8 cellular contexts compared by ENCODE assay signal in genomic region chr16:81480856-81481821, GRCh38. TPM values are rescaled to one million over a fixed set of nuclear protein-coding genes. Genes with fewer than 3 reads are reported as not detected.
A peak's percentile ranks its signal among the peaks of the same experiment; 100 is the strongest.
DNase-seq lines count a peak whose midpoint lies in the region; ATAC-seq, FAIRE-seq and TF ChIP-seq lines count a peak whose summit lies in the region.

No MANE protein-coding gene starts in this region.

- H3K27me3 ChIP-seq in MG63 (no peaks in the 10 kb centered on the region), brain microvascular endothelial cell (replicated peaks) (no peaks in the 10 kb centered on the region)

- H3K27ac Mint-ChIP-seq in activated T-cell treated with anti-CD3 and anti-CD28 coated beads, Interleukin-2, amount 50 U/mL, for 72 hours: no peak overlapping the region
- H3K27ac Mint-ChIP-seq in HFFc6 (peak overlapping the region; percentile 24), naive B cell (peak overlapping the region; percentile 98 to 100 (median 99))

- no peaks in the 10 kb centered on the region for H3K9me3 ChIP-seq in MG63

- peak; percentile 10 to 28 for DNase-seq in activated T-cell treated with anti-CD3 and anti-CD28 coated beads, Interleukin-2, amount 50 U/mL, for 72 hours
- DNase-seq in activated T-cell treated with anti-CD3 and anti-CD28 coated beads, Interleukin-2, amount 50 U/mL, for 1 hour: no peak
- DNase-seq in HFFc6 (peak; percentile 41), MG63 (peak; percentile 30), brain microvascular endothelial cell (peak; percentile 48), naive B cell (peak; percentile 85), frontal cortex (ENCODE audit: low spot score in 2 of 2) (no peak), RKO (ENCODE audit: low spot score) (no peak)

- H3K4me3 Mint-ChIP-seq in activated T-cell treated with anti-CD3 and anti-CD28 coated beads, Interleukin-2, amount 50 U/mL, for 72 hours: peak overlapping the region; percentile 7 to 15
- H3K4me3 Mint-ChIP-seq in HFFc6 (peak overlapping the region; percentile 25), naive B cell (peak overlapping the region; percentile 77 to 89 (median 83))

- TF ChIP-seq CTCF in HFFc6 (IDR thresholded peaks at IDR 0.05) (no peak), brain microvascular endothelial cell (IDR thresholded peaks at IDR 0.05; ENCODE audit: low read depth, low read length, missing control alignments) (peak; percentile 16)

- peaks cover 67% of the 10 kb centered on the region for H3K4me1 Mint-ChIP-seq in activated T-cell treated with anti-CD3 and anti-CD28 coated beads, Interleukin-2, amount 50 U/mL, for 72 hours (ENCODE audit: low read depth)
- H3K4me1 Mint-ChIP-seq in HFFc6 (ENCODE audit: low read depth) (peaks cover 57% of the 10 kb centered on the region), naive B cell (peaks cover 70 to 97% (median 83%) of the 10 kb centered on the region in 3 donors)

- no peaks in the 10 kb centered on the region for H3K9me3 Mint-ChIP-seq in activated T-cell treated with anti-CD3 and anti-CD28 coated beads, Interleukin-2, amount 50 U/mL, for 72 hours
- H3K9me3 Mint-ChIP-seq in HFFc6 (no peaks in the 10 kb centered on the region), naive B cell (peaks cover 0 to 3% (median 0%) of the 10 kb centered on the region in 7 donors)

- peaks cover 0 to 3% of the 10 kb centered on the region in 2 donors for H3K36me3 Mint-ChIP-seq in activated T-cell treated with anti-CD3 and anti-CD28 coated beads, Interleukin-2, amount 50 U/mL, for 72 hours (ENCODE audit: insufficient read depth in 2 of 2)
- peaks cover 19% of the 10 kb centered on the region for H3K36me3 Mint-ChIP-seq in HFFc6 (ENCODE audit: low read depth)
- peaks cover 0 to 9% of the 10 kb centered on the region in 2 donors for H3K36me3 Mint-ChIP-seq in naive B cell

- H3K27me3 Mint-ChIP-seq in activated T-cell treated with anti-CD3 and anti-CD28 coated beads, Interleukin-2, amount 50 U/mL, for 72 hours (ENCODE audit: low read depth): no peaks in the 10 kb centered on the region
- H3K27me3 Mint-ChIP-seq in HFFc6 (ENCODE audit: insufficient read depth) (peaks cover 1% of the 10 kb centered on the region; the same call in 1 of the 2 replicates), naive B cell (no peaks in the 10 kb centered on the region)

- peak; percentile 59 to 71 for ATAC-seq in activated T-cell treated with anti-CD3 and anti-CD28 coated beads, Interleukin-2, amount 50 U/mL, for 72 hours (replicated peaks in 1 of 2)
- ATAC-seq in naive B cell (ENCODE audit: low read depth in 2 of 2): peak; percentile 81 to 82

- in situ Hi-C loops in brain microvascular endothelial cell (cut with HindIII; ENCODE audit: low pct_ligation_motif_present, low sequenced_read_pairs): loop anchor here (25.0 kb wide), 1 partner anchor 231 kb away; no protein-coding TSS in a partner anchor

- H3K36me3 ChIP-seq in MG63 (no peaks in the 10 kb centered on the region), brain microvascular endothelial cell (replicated peaks) (no peaks in the 10 kb centered on the region)

- peak overlapping the region; percentile 13 for H3K27ac ChIP-seq in brain microvascular endothelial cell

- FAIRE-seq in frontal cortex (lab: Jason Lieb, UNC): no peak

- no peak overlapping the region for H3K4me3 ChIP-seq in MG63
- H3K4me3 ChIP-seq in brain microvascular endothelial cell (ENCODE audit: low read depth, low read length): no peak overlapping the region

RNA-seq across cellular contexts. Expression of gene CMIP, which starts 36.5 kb away (rescaled TPM):
- total RNA-seq in activated T-cell treated with anti-CD3 and anti-CD28 coated beads, Interleukin-2, amount 50 U/mL, for 72 hours: 10 to 100 TPM; 53.1 to 59.0 TPM
- total RNA-seq in HFFc6 (2021; fragmentation: NEBNext Ultra II Directional; extraction: Animal tissue kit (Norgen Biotek cat#: 25700)): 10 to 100 TPM; 35.9 to 48.0 (median 43.5) TPM
- 1.4 and 1.8 TPM in 2 replicates for total RNA-seq in MG63 (2014; rRNA removed; shearing (Covaris generic); ENCODE audit: low replicate concordance)
- 1 to 10 TPM in 3 of 6 donors, under 1 TPM in 3; 0.61 to 2.5 (median 1.3) TPM for polyA plus RNA-seq in naive B cell (ENCODE audit: low read depth in 6 of 6)
- total RNA-seq in frontal cortex: 18.8 TPM

Comparison
In these comparisons a context has a peak if more than half of its experiments do, and no peak if none do; other contexts are left out.
1. DNase-seq: peak in activated T-cell treated with anti-CD3 and anti-CD28 coated beads, Interleukin-2, amount 50 U/mL, for 72 hours (2 of 2), HFFc6 (single experiment), MG63 (single experiment), brain microvascular endothelial cell (single experiment) and naive B cell (single experiment); none in activated T-cell treated with anti-CD3 and anti-CD28 coated beads, Interleukin-2, amount 50 U/mL, for 1 hour (single experiment), frontal cortex (0 of 2) and RKO (single experiment).
2. H3K4me3 Mint-ChIP-seq: peak in every context shown above with its lines; median percentile 83 in naive B cell; 25 in HFFc6; 11 in activated T-cell treated with anti-CD3 and anti-CD28 coated beads, Interleukin-2, amount 50 U/mL, for 72 hours.